Comparison of ENCODE assay signal across 1 cellular context in genomic region chr11:66561975-66562248, GRCh38.
TF ChIP-seq lines count a peak whose summit lies in the region.

No MANE protein-coding gene starts in this region.

TF ChIP-seq in K562, 482 proteins besides CTCF, POLR2A, EP300 and RAD21:
- TF ChIP-seq, protein P1, sequence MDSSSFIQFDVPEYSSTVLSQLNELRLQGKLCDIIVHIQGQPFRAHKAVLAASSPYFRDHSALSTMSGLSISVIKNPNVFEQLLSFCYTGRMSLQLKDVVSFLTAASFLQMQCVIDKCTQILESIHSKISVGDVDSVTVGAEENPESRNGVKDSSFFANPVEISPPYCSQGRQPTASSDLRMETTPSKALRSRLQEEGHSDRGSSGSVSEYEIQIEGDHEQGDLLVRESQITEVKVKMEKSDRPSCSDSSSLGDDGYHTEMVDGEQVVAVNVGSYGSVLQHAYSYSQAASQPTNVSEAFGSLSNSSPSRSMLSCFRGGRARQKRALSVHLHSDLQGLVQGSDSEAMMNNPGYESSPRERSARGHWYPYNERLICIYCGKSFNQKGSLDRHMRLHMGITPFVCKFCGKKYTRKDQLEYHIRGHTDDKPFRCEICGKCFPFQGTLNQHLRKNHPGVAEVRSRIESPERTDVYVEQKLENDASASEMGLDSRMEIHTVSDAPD (CRISPR knock-in tag; IDR thresholded peaks at IDR 0.05): no peak
- TF ChIP-seq SFPQ (IDR thresholded peaks at IDR 0.05; ENCODE audit: low read depth, low read length) (no peak), BRCA1 (IDR thresholded peaks at IDR 0.05) (no peak), BRCA1 (CRISPR knock-in tag; IDR thresholded peaks at IDR 0.05) (no peak), EGR1 (conservative IDR thresholded peaks at IDR 0.05) (peak; percentile 61), ARID3B (CRISPR knock-in tag; IDR thresholded peaks at IDR 0.05; ENCODE audit: borderline replicate concordance) (no peak), U2AF1 (optimal IDR thresholded peaks at IDR 0.05; ENCODE audit: low read depth, low read length) (no peak), ZNF668 (CRISPR knock-in tag; IDR thresholded peaks at IDR 0.05) (no peak), ZNF584 (CRISPR knock-in tag; IDR thresholded peaks at IDR 0.05; ENCODE audit: low read depth) (no peak)
